Comparison of ENCODE assay signal across 1 cellular context in genomic region chr7:1569833-1570632, GRCh38.
TF ChIP-seq lines count a peak whose summit lies in the region.

TSS of gene PSMG3 (minus strand) at chr7:1570032. CDS start at chr7:1569339, 693 bp downstream.

TF ChIP-seq in WTC11, 78 proteins besides CTCF, POLR2A, EP300 and RAD21 (continued from another document):
- TF ChIP-seq ZNF425 (CRISPR knock-in tag; conservative IDR thresholded peaks at IDR 0.05) (no peak), JUN (CRISPR knock-in tag; IDR thresholded peaks at IDR 0.05) (peak; percentile 30; the same call in 1 of the 2 replicates), TP53 (CRISPR knock-in tag; IDR thresholded peaks at IDR 0.05) (peak; percentile 31; the same call in 1 of the 2 replicates), ZNF416 (CRISPR knock-in tag; IDR thresholded peaks at IDR 0.05) (peak; percentile 5; the same call in 1 of the 2 replicates), PREB (CRISPR knock-in tag; IDR thresholded peaks at IDR 0.05; ENCODE audit: borderline replicate concordance) (0 out of 2 replicates have a peak, but pooled peaks have one; percentile 43), SMAD3 (CRISPR knock-in tag; IDR thresholded peaks at IDR 0.05; ENCODE audit: borderline replicate concordance) (no peak), USF1 (CRISPR knock-in tag; IDR thresholded peaks at IDR 0.05) (no peak)
